Comparison of ENCODE assay signal across 1 cellular context in genomic region chr13:106568225-106569003, GRCh38.
TF ChIP-seq lines count a peak whose summit lies in the region.

No MANE protein-coding gene starts in this region.

TF ChIP-seq in HepG2, 621 proteins besides CTCF, POLR2A, EP300 and RAD21 (continues in another document):
- TF ChIP-seq, protein P1, sequence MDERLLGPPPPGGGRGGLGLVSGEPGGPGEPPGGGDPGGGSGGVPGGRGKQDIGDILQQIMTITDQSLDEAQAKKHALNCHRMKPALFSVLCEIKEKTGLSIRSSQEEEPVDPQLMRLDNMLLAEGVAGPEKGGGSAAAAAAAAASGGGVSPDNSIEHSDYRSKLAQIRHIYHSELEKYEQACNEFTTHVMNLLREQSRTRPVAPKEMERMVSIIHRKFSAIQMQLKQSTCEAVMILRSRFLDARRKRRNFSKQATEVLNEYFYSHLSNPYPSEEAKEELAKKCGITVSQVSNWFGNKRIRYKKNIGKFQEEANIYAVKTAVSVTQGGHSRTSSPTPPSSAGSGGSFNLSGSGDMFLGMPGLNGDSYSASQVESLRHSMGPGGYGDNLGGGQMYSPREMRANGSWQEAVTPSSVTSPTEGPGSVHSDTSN (CRISPR knock-in tag; IDR thresholded peaks at IDR 0.05) = no peak
- TF ChIP-seq IKZF5 (CRISPR knock-in tag; IDR thresholded peaks at IDR 0.05) (0 out of 2 replicates have a peak, but pooled peaks have one; percentile 3), ZNF280D (CRISPR knock-in tag; IDR thresholded peaks at IDR 0.05) (0 out of 2 replicates have a peak, but pooled peaks have one; percentile 9), ZNF780A (CRISPR knock-in tag; IDR thresholded peaks at IDR 0.05) (no peak), KLF15 (CRISPR knock-in tag; IDR thresholded peaks at IDR 0.05; ENCODE audit: borderline replicate concordance) (no peak), MEF2D (CRISPR knock-in tag; IDR thresholded peaks at IDR 0.05) (peak; percentile 6; the same call in 1 of the 2 replicates), XRCC5 (optimal IDR thresholded peaks at IDR 0.05; ENCODE audit: low read length) (no peak), ZNF879 (CRISPR knock-in tag; IDR thresholded peaks at IDR 0.05) (0 out of 2 replicates have a peak, but pooled peaks have one; percentile 16), HDAC2 (CRISPR knock-in tag; IDR thresholded peaks at IDR 0.05) (no peak), CHD4 (IDR thresholded peaks at IDR 0.05; ENCODE audit: borderline replicate concordance, low read length) (peak; percentile 75; the same call in 1 of the 2 replicates), ZNF749 (CRISPR knock-in tag; IDR thresholded peaks at IDR 0.05; ENCODE audit: borderline replicate concordance) (0 out of 2 replicates have a peak, but pooled peaks have one; percentile 4), ZNF501 (CRISPR knock-in tag; IDR thresholded peaks at IDR 0.05) (peak; percentile 13; the same call in 1 of the 2 replicates), SP1 (IDR thresholded peaks at IDR 0.05) (no peak), SP1 (CRISPR knock-in tag; IDR thresholded peaks at IDR 0.05) (0 out of 2 replicates have a peak, but pooled peaks have one; percentile 1), ZNF317 (CRISPR knock-in tag; IDR thresholded peaks at IDR 0.05) (0 out of 2 replicates have a peak, but pooled peaks have one; percentile 12), RARA (CRISPR knock-in tag; IDR thresholded peaks at IDR 0.05) (peak; percentile 83), PHF21A (CRISPR knock-in tag; IDR thresholded peaks at IDR 0.05) (peak; percentile 35; the same call in 1 of the 2 replicates), SAP130 (CRISPR knock-in tag; IDR thresholded peaks at IDR 0.05; ENCODE audit: low read depth) (peak; percentile 6; the same call in 1 of the 2 replicates), ZNF234 (CRISPR knock-in tag; conservative IDR thresholded peaks at IDR 0.05) (0 out of 2 replicates have a peak, but pooled peaks have one; percentile 2), ZBTB20 (CRISPR knock-in tag; IDR thresholded peaks at IDR 0.05; ENCODE audit: borderline replicate concordance, low read depth) (peak; percentile 15; the same call in 1 of the 2 replicates), ASH2L (IDR thresholded peaks at IDR 0.05; ENCODE audit: insufficient read length, low read depth, low read length) (peak; percentile 39), SP4 (CRISPR knock-in tag; IDR thresholded peaks at IDR 0.05) (0 out of 2 replicates have a peak, but pooled peaks have one; percentile 12), CREB1 (IDR thresholded peaks at IDR 0.05) (no peak), CREB1 (CRISPR knock-in tag; IDR thresholded peaks at IDR 0.05) (0 out of 2 replicates have a peak, but pooled peaks have one; percentile 29), CEBPB (IDR thresholded peaks at IDR 0.05; ENCODE audit: borderline replicate concordance, low read depth, low read length) (peak; percentile 65; the same call in 1 of the 2 replicates), ZNF510 (CRISPR knock-in tag; IDR thresholded peaks at IDR 0.05; ENCODE audit: low read depth) (0 out of 2 replicates have a peak, but pooled peaks have one; percentile 9), CEBPG (CRISPR knock-in tag; IDR thresholded peaks at IDR 0.05) (peak; percentile 28), ZNF547 (CRISPR knock-in tag; IDR thresholded peaks at IDR 0.05) (peak; percentile 11; the same call in 1 of the 2 replicates), ZFYVE20 (CRISPR knock-in tag; IDR thresholded peaks at IDR 0.05; ENCODE audit: borderline replicate concordance, low read depth) (no peak), KMT2B (CRISPR knock-in tag; IDR thresholded peaks at IDR 0.05) (no peak)
- TF ChIP-seq, protein P2, sequence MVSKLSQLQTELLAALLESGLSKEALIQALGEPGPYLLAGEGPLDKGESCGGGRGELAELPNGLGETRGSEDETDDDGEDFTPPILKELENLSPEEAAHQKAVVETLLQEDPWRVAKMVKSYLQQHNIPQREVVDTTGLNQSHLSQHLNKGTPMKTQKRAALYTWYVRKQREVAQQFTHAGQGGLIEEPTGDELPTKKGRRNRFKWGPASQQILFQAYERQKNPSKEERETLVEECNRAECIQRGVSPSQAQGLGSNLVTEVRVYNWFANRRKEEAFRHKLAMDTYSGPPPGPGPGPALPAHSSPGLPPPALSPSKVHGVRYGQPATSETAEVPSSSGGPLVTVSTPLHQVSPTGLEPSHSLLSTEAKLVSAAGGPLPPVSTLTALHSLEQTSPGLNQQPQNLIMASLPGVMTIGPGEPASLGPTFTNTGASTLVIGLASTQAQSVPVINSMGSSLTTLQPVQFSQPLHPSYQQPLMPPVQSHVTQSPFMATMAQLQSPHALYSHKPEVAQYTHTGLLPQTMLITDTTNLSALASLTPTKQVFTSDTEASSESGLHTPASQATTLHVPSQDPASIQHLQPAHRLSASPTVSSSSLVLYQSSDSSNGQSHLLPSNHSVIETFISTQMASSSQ (IDR thresholded peaks at IDR 0.05; ENCODE audit: low read depth) = no peak
- TF ChIP-seq, protein P2 (CRISPR knock-in tag; IDR thresholded peaks at IDR 0.05; ENCODE audit: borderline replicate concordance) = 0 out of 2 replicates have a peak, but pooled peaks have one; percentile 11
- TF ChIP-seq, protein P3, sequence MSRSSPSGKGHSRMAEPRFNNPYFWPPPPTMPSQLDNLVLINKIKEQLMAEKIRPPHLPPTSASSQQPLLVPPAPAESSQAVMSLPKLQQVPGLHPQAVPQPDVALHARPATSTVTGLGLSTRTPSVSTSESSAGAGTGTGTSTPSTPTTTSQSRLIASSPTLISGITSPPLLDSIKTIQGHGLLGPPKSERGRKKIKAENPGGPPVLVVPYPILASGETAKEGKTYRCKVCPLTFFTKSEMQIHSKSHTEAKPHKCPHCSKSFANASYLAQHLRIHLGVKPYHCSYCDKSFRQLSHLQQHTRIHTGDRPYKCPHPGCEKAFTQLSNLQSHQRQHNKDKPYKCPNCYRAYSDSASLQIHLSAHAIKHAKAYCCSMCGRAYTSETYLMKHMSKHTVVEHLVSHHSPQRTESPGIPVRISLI (CRISPR knock-in tag; IDR thresholded peaks at IDR 0.05; ENCODE audit: borderline replicate concordance) = peak; percentile 85
- TF ChIP-seq, protein P4, sequence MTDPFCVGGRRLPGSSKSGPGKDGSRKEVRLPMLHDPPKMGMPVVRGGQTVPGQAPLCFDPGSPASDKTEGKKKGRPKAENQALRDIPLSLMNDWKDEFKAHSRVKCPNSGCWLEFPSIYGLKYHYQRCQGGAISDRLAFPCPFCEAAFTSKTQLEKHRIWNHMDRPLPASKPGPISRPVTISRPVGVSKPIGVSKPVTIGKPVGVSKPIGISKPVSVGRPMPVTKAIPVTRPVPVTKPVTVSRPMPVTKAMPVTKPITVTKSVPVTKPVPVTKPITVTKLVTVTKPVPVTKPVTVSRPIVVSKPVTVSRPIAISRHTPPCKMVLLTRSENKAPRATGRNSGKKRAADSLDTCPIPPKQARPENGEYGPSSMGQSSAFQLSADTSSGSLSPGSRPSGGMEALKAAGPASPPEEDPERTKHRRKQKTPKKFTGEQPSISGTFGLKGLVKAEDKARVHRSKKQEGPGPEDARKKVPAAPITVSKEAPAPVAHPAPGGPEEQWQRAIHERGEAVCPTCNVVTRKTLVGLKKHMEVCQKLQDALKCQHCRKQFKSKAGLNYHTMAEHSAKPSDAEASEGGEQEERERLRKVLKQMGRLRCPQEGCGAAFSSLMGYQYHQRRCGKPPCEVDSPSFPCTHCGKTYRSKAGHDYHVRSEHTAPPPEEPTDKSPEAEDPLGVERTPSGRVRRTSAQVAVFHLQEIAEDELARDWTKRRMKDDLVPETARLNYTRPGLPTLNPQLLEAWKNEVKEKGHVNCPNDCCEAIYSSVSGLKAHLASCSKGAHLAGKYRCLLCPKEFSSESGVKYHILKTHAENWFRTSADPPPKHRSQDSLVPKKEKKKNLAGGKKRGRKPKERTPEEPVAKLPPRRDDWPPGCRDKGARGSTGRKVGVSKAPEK (CRISPR knock-in tag; IDR thresholded peaks at IDR 0.05; ENCODE audit: borderline replicate concordance) = no peak
- TF ChIP-seq, protein P5, sequence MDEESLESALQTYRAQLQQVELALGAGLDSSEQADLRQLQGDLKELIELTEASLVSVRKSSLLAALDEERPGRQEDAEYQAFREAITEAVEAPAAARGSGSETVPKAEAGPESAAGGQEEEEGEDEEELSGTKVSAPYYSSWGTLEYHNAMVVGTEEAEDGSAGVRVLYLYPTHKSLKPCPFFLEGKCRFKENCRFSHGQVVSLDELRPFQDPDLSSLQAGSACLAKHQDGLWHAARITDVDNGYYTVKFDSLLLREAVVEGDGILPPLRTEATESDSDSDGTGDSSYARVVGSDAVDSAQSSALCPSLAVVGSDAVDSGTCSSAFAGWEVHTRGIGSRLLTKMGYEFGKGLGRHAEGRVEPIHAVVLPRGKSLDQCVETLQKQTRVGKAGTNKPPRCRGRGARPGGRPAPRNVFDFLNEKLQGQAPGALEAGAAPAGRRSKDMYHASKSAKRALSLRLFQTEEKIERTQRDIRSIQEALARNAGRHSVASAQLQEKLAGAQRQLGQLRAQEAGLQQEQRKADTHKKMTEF (CRISPR knock-in tag; IDR thresholded peaks at IDR 0.05) = peak; percentile 6; the same call in 1 of the 2 replicates
- TF ChIP-seq, protein P6, sequence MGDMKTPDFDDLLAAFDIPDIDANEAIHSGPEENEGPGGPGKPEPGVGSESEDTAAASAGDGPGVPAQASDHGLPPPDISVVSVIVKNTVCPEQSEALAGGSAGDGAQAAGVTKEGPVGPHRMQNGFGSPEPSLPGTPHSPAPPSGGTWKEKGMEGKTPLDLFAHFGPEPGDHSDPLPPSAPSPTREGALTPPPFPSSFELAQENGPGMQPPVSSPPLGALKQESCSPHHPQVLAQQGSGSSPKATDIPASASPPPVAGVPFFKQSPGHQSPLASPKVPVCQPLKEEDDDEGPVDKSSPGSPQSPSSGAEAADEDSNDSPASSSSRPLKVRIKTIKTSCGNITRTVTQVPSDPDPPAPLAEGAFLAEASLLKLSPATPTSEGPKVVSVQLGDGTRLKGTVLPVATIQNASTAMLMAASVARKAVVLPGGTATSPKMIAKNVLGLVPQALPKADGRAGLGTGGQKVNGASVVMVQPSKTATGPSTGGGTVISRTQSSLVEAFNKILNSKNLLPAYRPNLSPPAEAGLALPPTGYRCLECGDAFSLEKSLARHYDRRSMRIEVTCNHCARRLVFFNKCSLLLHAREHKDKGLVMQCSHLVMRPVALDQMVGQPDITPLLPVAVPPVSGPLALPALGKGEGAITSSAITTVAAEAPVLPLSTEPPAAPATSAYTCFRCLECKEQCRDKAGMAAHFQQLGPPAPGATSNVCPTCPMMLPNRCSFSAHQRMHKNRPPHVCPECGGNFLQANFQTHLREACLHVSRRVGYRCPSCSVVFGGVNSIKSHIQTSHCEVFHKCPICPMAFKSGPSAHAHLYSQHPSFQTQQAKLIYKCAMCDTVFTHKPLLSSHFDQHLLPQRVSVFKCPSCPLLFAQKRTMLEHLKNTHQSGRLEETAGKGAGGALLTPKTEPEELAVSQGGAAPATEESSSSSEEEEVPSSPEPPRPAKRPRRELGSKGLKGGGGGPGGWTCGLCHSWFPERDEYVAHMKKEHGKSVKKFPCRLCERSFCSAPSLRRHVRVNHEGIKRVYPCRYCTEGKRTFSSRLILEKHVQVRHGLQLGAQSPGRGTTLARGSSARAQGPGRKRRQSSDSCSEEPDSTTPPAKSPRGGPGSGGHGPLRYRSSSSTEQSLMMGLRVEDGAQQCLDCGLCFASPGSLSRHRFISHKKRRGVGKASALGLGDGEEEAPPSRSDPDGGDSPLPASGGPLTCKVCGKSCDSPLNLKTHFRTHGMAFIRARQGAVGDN (CRISPR knock-in tag; IDR thresholded peaks at IDR 0.05) = no peak
